In genomic region chr9:131567910-131568309, GRCh38 we compare ENCODE assay signal across 1 cellular context.
A peak's percentile ranks its signal among the peaks of the same experiment; 100 is the strongest.
TF ChIP-seq lines count a peak whose summit lies in the region.

No MANE protein-coding gene starts in this region.

TF ChIP-seq in GM12878, 131 proteins besides CTCF, POLR2A, EP300 and RAD21:
- TF ChIP-seq MEF2A (IDR thresholded peaks at IDR 0.05; ENCODE audit: insufficient read depth, low read depth, low read length), result no peak
- TF ChIP-seq JUND (IDR thresholded peaks at IDR 0.05; ENCODE audit: low read depth, low read length), result no peak
- TF ChIP-seq POLR2AphosphoS5 (IDR thresholded peaks at IDR 0.05; ENCODE audit: low read length), result peak; percentile 59; the same call in 1 of the 2 replicates
